12 cellular contexts compared by ENCODE assay signal in the genomic region with DNA sequence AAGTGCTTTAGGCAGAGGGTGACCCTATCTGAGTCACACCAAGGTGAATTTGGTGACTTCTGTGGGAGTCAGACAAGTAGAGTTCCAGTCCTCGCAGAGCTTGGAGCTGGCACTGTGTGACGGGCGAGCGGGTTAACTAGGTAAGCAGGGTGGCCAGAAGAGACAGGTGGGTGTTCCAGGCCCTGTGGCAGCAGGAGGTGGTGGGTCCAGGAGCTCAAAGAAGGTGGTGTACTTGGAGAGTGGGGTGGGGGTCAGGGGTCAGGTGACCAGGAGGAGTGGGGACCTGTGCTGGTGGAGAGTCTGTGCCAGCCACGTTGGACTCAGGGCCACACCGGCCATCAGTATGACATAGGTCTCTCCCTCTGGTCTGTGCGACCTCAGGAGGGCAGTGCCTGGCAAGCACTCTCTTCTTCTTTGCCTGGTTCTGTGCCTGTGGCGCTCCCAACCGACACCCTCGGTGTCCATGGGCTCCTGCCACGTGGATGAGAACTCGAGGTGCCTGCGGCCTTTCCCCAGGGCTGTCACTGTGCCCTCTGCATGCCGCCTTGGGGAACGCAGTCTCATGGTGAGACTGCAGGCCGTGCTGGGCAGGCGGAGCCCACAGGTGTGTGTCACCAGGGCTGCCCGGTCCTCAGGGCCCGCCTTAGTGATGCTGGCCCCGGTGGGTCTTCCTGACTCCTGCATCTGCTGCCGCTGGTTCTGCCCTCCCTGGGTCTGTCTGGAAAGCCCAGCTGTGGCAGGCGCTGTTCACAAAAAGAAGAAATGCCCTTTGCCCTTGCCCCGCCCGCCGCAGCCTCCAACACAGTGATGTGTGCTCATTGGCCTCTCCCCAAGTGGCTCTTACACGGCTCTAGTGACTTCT. TPM values are rescaled to one million over a fixed set of nuclear protein-coding genes. Genes with fewer than 3 reads are reported as not detected.
DNase-seq lines count a peak whose midpoint lies in the region; ATAC-seq and TF ChIP-seq lines count a peak whose summit lies in the region.
"Had no signal": no experiment of that assay in that cellular context is flagged by ENCODE, and none has a peak within 500 bp of the region (broad histone marks: within the 10 kb centered on the region; RNA-seq: fewer than 3 reads in every experiment).

No MANE protein-coding gene starts in this region.

- no peak for TF ChIP-seq CTCF in BE2C (IDR thresholded peaks at IDR 0.05; ENCODE audit: low read depth, low read length)
- no peak for TF ChIP-seq CTCF in breast epithelium (IDR thresholded peaks at IDR 0.05)
- no peak for TF ChIP-seq CTCF in natural killer cell (IDR thresholded peaks at IDR 0.05)

- H3K9me3 Mint-ChIP-seq in IgD-negative memory B cell (no peaks in the 10 kb centered on the region), natural killer cell (no peaks in the 10 kb centered on the region)

- H3K27ac Mint-ChIP-seq in IgD-negative memory B cell: peak overlapping the region in 2 of 3 donors; percentile 46 to 67
- peak overlapping the region; percentile 54 to 81 for H3K27ac Mint-ChIP-seq in natural killer cell

- ATAC-seq in natural killer cell: no peak
- ATAC-seq in GM19452 (IDR thresholded peaks at IDR 0.05; ENCODE audit: unreplicated experiment): no peak
- no peak for ATAC-seq in GM21717 (IDR thresholded peaks at IDR 0.05; ENCODE audit: unreplicated experiment)
- ATAC-seq in GM21737 (IDR thresholded peaks at IDR 0.05; ENCODE audit: unreplicated experiment): no peak
- ATAC-seq: right cardiac atrium had no signal

- H3K27me3 Mint-ChIP-seq in IgD-negative memory B cell: no peaks in the 10 kb centered on the region
- H3K27me3 Mint-ChIP-seq in natural killer cell (ENCODE audit: low read depth in 2 of 2): no peaks in the 10 kb centered on the region

- H3K36me3 Mint-ChIP-seq in IgD-negative memory B cell (peaks cover 5% of the 10 kb centered on the region), natural killer cell (no peaks in the 10 kb centered on the region)

- H3K36me3 ChIP-seq in BE2C: peaks cover 33% of the 10 kb centered on the region
- H3K36me3 ChIP-seq in breast epithelium: no peaks in the 10 kb centered on the region

- H3K4me3 Mint-ChIP-seq in IgD-negative memory B cell (peak overlapping the region; percentile 78 to 90 (median 88)), natural killer cell (peak overlapping the region; percentile 73)

- peaks cover 11 to 13% (median 11%) of the 10 kb centered on the region in 3 donors for H3K4me1 Mint-ChIP-seq in IgD-negative memory B cell
- H3K4me1 Mint-ChIP-seq in natural killer cell: peaks cover 21 to 57% of the 10 kb centered on the region in 2 donors

- H3K27ac ChIP-seq in breast epithelium: peak overlapping the region; percentile 91 to 92
- H3K27ac ChIP-seq: suprapubic skin had no signal

- H3K4me3 ChIP-seq in BE2C (ENCODE audit: low read depth, low read length) (peak overlapping the region; percentile 47; the same call in 1 of the 2 replicates), breast epithelium (peak overlapping the region in 2 of 3 donors; percentile 82 to 83)

- intact Hi-C loops in breast epithelium (cut with DNase I; ENCODE audit: low total_unique reads) (no loop called here), natural killer cell (cut with micrococcal nuclease) (no loop called here)

- DNase-seq in BE2C (no peak), breast epithelium (ENCODE audit: low spot score in 2 of 2) (no peak), natural killer cell (no peak), NCI-H1694 treated with DMSO at 0.1 percent for 48 hours (lab: John Stamatoyannopoulos, UW) (no peak)
- DNase-seq: foreskin melanocyte, GDM1 had no signal

- no peak for TF ChIP-seq POLR2A in breast epithelium (IDR thresholded peaks at IDR 0.05)

- H3K4me1 ChIP-seq in BE2C (0 out of 2 replicates have a peak, but pooled peaks cover 3% of the 10 kb centered on the region), breast epithelium (no peaks in the 10 kb centered on the region)

- H3K27me3 ChIP-seq in BE2C (no peaks in the 10 kb centered on the region), breast epithelium (no peaks in the 10 kb centered on the region)
- H3K27me3 ChIP-seq: suprapubic skin had no signal

- no peaks in the 10 kb centered on the region for H3K9me3 ChIP-seq in BE2C
- no peaks in the 10 kb centered on the region for H3K9me3 ChIP-seq in breast epithelium
- H3K9me3 ChIP-seq: suprapubic skin had no signal

RNA-seq across cellular contexts. Expression of gene MRGBP, which starts 1.6 kb away (rescaled TPM):
- 28.1 TPM for polyA plus RNA-seq in BE2C (2012; ENCODE audit: insufficient read depth, insufficient read length, low read depth)
- polyA plus RNA-seq in IgD-negative memory B cell: 8.3 TPM
- 10 to 100 TPM in 2 of 3 donors, 1 to 10 TPM in 1; 8.5 to 12.9 (median 12.5) TPM for total RNA-seq in breast epithelium
- 10 to 100 TPM in 2 of 3 donors, 1 to 10 TPM in 1; 8.3 to 12.8 (median 10.0) TPM for total RNA-seq in natural killer cell

RNA-seq across cellular contexts. Expression of gene OGFR, which starts 6.7 kb away (rescaled TPM):
- polyA plus RNA-seq in BE2C (2012; ENCODE audit: insufficient read depth, insufficient read length, low read depth): 138 TPM
- 79.6 TPM for polyA plus RNA-seq in IgD-negative memory B cell
- 10 to 100 TPM; 38.5 to 45.3 (median 44.2) TPM for total RNA-seq in breast epithelium
- total RNA-seq in natural killer cell: 10 to 100 TPM; 71.0 to 84.0 (median 83.0) TPM

RNA-seq across cellular contexts. Expression of gene COL9A3, which starts 18.9 kb away (rescaled TPM):
- 5.9 TPM for polyA plus RNA-seq in BE2C (2012; ENCODE audit: insufficient read depth, insufficient read length, low read depth)
- polyA plus RNA-seq in IgD-negative memory B cell: 11.9 TPM
- 10 to 100 TPM in 1 of 3 donors, 1 to 10 TPM in 1, under 1 TPM in 1; 0.16 to 10.2 (median 5.0) TPM for total RNA-seq in breast epithelium
- total RNA-seq in natural killer cell: 1 to 10 TPM in 1 of 3 donors, not detected in 2; 1.9 TPM
